Comparison of ENCODE assay signal across 13 cellular contexts in genomic region chr1:215824245-215824644, GRCh38.
DNase-seq lines count a peak whose midpoint lies in the region; ATAC-seq, FAIRE-seq and TF ChIP-seq lines count a peak whose summit lies in the region.
"Had no signal": no experiment of that assay in that cellular context is flagged by ENCODE, and none has a peak within 500 bp of the region (broad histone marks: within the 10 kb centered on the region; RNA-seq: fewer than 3 reads in every experiment).

No MANE protein-coding gene starts in this region.

- intact Hi-C loops in kidney (cut with DNase I), result no loop called here

- H3K9ac ChIP-seq in mesendoderm (ENCODE audit: low read length), result no peak overlapping the region
- H3K9ac ChIP-seq in kidney (ENCODE audit: low read length in 2 of 2), result no peak overlapping the region

- H4K8ac ChIP-seq in mesendoderm (ENCODE audit: low read depth, low read length), result no peak overlapping the region

- TF ChIP-seq CTCF in LNCAP (IDR thresholded peaks at IDR 0.05) (peak; percentile 31; the same call in 1 of the 2 replicates), brain microvascular endothelial cell (IDR thresholded peaks at IDR 0.05; ENCODE audit: low read depth, low read length, missing control alignments) (peak; percentile 65), kidney (IDR thresholded peaks at IDR 0.05; ENCODE audit: borderline replicate concordance, extremely low read depth, insufficient read depth) (no peak)

- no peak overlapping the region for H4K5ac ChIP-seq in mesendoderm (ENCODE audit: low read length)

- DNase-seq in EL, result peak; percentile 42
- peak; percentile 1 for DNase-seq in brain microvascular endothelial cell
- DNase-seq in mesendoderm, result peak; percentile 73
- DNase-seq in kidney, result no peak
- DNase-seq in DMS79 treated with DMSO at 0.1 percent for 48 hours (lab: John Stamatoyannopoulos, UW), result no peak
- DNase-seq: activated CD4-positive, alpha-beta T cell treated with anti-CD3 and anti-CD28 coated beads for 48 hours; activated naive CD4-positive, alpha-beta T cell treated with anti-CD3 and anti-CD28 coated beads, Interleukin-2, amount 50 U/mL, for 16 hours; left ventricle myocardium inferior; NCI-H1092; retina had no signal

- H3K9me3 ChIP-seq in kidney (ENCODE audit: control insufficient read depth in 1 of 2, low read length in 2 of 2), result no peaks in the 10 kb centered on the region

- H3K27ac ChIP-seq in brain microvascular endothelial cell (no peak overlapping the region), mesendoderm (ENCODE audit: low read depth, low read length) (no peak overlapping the region), kidney (ENCODE audit: low read depth in 2 of 2, low read length in 2 of 2) (no peak overlapping the region)
- H3K27ac ChIP-seq: left ventricle myocardium inferior had no signal

- no peak overlapping the region for H3K4me2 ChIP-seq in mesendoderm (ENCODE audit: low read length)

- no peak overlapping the region for H2BK120ac ChIP-seq in mesendoderm (ENCODE audit: low read depth, low read length)

- H3K4ac ChIP-seq in mesendoderm (ENCODE audit: low read depth, low read length), result no peak overlapping the region

- no peak overlapping the region for H3K56ac ChIP-seq in mesendoderm (ENCODE audit: low read length)

- no peak overlapping the region for H2BK15ac ChIP-seq in mesendoderm (replicated peaks; ENCODE audit: low read depth)

- FAIRE-seq in kidney (lab: Jason Lieb, UNC), result no peak

- in situ Hi-C loops in brain microvascular endothelial cell (cut with HindIII; ENCODE audit: low pct_ligation_motif_present, low sequenced_read_pairs), result no loop called here

- ATAC-seq in esophagus mucosa, result no peak
- no peak for ATAC-seq in HG03565 (IDR thresholded peaks at IDR 0.05; ENCODE audit: unreplicated experiment)

- no peak overlapping the region for H2BK5ac ChIP-seq in mesendoderm (ENCODE audit: low read length)

- H3K36me3 ChIP-seq in brain microvascular endothelial cell (replicated peaks), result no peaks in the 10 kb centered on the region
- no peaks in the 10 kb centered on the region for H3K36me3 ChIP-seq in mesendoderm (ENCODE audit: control insufficient read depth, insufficient read depth, low read length)
- no peaks in the 10 kb centered on the region for H3K36me3 ChIP-seq in kidney (ENCODE audit: control insufficient read depth in 1 of 2, insufficient read depth in 2 of 2, low read length in 2 of 2)
- H3K36me3 ChIP-seq: left ventricle myocardium inferior had no signal

- H3K4me1 ChIP-seq in mesendoderm (ENCODE audit: control insufficient read depth, low read depth, low read length), result no peaks in the 10 kb centered on the region
- no peaks in the 10 kb centered on the region for H3K4me1 ChIP-seq in kidney (ENCODE audit: control insufficient read depth in 1 of 2, insufficient read depth in 1 of 2, low read depth in 1 of 2, low read length in 2 of 2)
- H3K4me1 ChIP-seq: left ventricle myocardium inferior had no signal

- no peak overlapping the region for H2AK5ac ChIP-seq in mesendoderm (ENCODE audit: low read length)

- peak overlapping the region; percentile 51 for H3K18ac ChIP-seq in mesendoderm (ENCODE audit: low read length)

- H3K4me3 ChIP-seq in brain microvascular endothelial cell (ENCODE audit: low read depth, low read length) (no peak overlapping the region), mesendoderm (ENCODE audit: low read length) (no peak overlapping the region), kidney (ENCODE audit: low read length in 2 of 2) (no peak overlapping the region)
- H3K4me3 ChIP-seq: left ventricle myocardium inferior had no signal

- H3K23ac ChIP-seq in mesendoderm (ENCODE audit: low read length), result no peak overlapping the region

- H3K79me1 ChIP-seq in mesendoderm (ENCODE audit: low read length), result no peaks in the 10 kb centered on the region

- no peaks in the 10 kb centered on the region for H3K79me2 ChIP-seq in mesendoderm (ENCODE audit: control insufficient read depth, insufficient read depth, low read length)

- H3K27me3 ChIP-seq in brain microvascular endothelial cell (replicated peaks) (no peaks in the 10 kb centered on the region), mesendoderm (ENCODE audit: insufficient read depth, low read length, poor library complexity) (no peaks in the 10 kb centered on the region)

Comparison
In these comparisons a context has a peak if more than half of its experiments do, and no peak if none do; other contexts are left out.
1. DNase-seq: peak in EL (single experiment), brain microvascular endothelial cell (single experiment) and mesendoderm (single experiment); none in kidney (single experiment) and DMS79 treated with DMSO at 0.1 percent for 48 hours (single experiment).